In genomic region chr12:69157023-69157655, GRCh38 we compare ENCODE assay signal across 8 cellular contexts.
A peak's percentile ranks its signal among the peaks of the same experiment; 100 is the strongest.
DNase-seq lines count a peak whose midpoint lies in the region; ATAC-seq, FAIRE-seq and TF ChIP-seq lines count a peak whose summit lies in the region.

No MANE protein-coding gene starts in this region.

- H3K4me3 ChIP-seq in Panc1 (ENCODE audit: low read depth in 2 of 2, low read length in 2 of 2) (peak overlapping the region in 1 of 2 experiments; percentile 25; a peak in 1 of 4 replicates), neural cell (ENCODE audit: low read length) (no peak overlapping the region)

- peak; percentile 44 for TF ChIP-seq RAD21 in neural cell (conservative IDR thresholded peaks at IDR 0.05)

- TF ChIP-seq EP300 in neural cell (conservative IDR thresholded peaks at IDR 0.05; ENCODE audit: poor library complexity, severe bottlenecking), result no peak

- H3K4me3 Mint-ChIP-seq in activated T-cell treated with anti-CD3 and anti-CD28 coated beads, Interleukin-2, amount 50 U/mL, for 24 hours, result peak overlapping the region; percentile 54
- H3K4me3 Mint-ChIP-seq in stimulated activated naive CD8-positive, alpha-beta T cell treated with anti-CD3 and anti-CD28 coated beads, Interleukin-15, amount 100 ng/mL, for 72 hours, result peak overlapping the region; percentile 67 to 72

- POLR2A ChIA-PET in Panc1 (lab: Charles Lee), result interaction anchor here (0.6 kb wide), 1 partner anchor 85 kb away, joined by 8 read pairs; no protein-coding TSS in a partner anchor

- H3K27ac Mint-ChIP-seq in activated T-cell treated with anti-CD3 and anti-CD28 coated beads, Interleukin-2, amount 50 U/mL, for 24 hours, result peak overlapping the region; percentile 66
- no peak overlapping the region for H3K27ac Mint-ChIP-seq in stimulated activated naive CD8-positive, alpha-beta T cell treated with anti-CD3 and anti-CD28 coated beads, Interleukin-15, amount 100 ng/mL, for 72 hours

- H2AFZ ChIP-seq in neural cell (ENCODE audit: low read depth, low read length), result no peak overlapping the region

- H3K27me3 Mint-ChIP-seq in activated T-cell treated with anti-CD3 and anti-CD28 coated beads, Interleukin-2, amount 50 U/mL, for 24 hours, result no peaks in the 10 kb centered on the region
- H3K27me3 Mint-ChIP-seq in stimulated activated naive CD8-positive, alpha-beta T cell treated with anti-CD3 and anti-CD28 coated beads, Interleukin-15, amount 100 ng/mL, for 72 hours, result no peaks in the 10 kb centered on the region

- peak; percentile 95 for ATAC-seq in GM21515 (IDR thresholded peaks at IDR 0.05; ENCODE audit: unreplicated experiment)
- ATAC-seq in Panc1, result peak; percentile 95
- ATAC-seq in stimulated activated naive CD8-positive, alpha-beta T cell treated with anti-CD3 and anti-CD28 coated beads, Interleukin-15, amount 100 ng/mL, for 72 hours, result peak; percentile 82

- peaks cover 61% of the 10 kb centered on the region for H3K4me1 Mint-ChIP-seq in activated T-cell treated with anti-CD3 and anti-CD28 coated beads, Interleukin-2, amount 50 U/mL, for 24 hours (ENCODE audit: low read depth)
- peaks cover 57% of the 10 kb centered on the region for H3K4me1 Mint-ChIP-seq in stimulated activated naive CD8-positive, alpha-beta T cell treated with anti-CD3 and anti-CD28 coated beads, Interleukin-15, amount 100 ng/mL, for 72 hours

- CTCF ChIA-PET in Panc1 (lab: Charles Lee), result interaction anchor here (0.9 kb wide), 1 partner anchor 24 kb away, joined by 3 read pairs; no protein-coding TSS in a partner anchor

- no TSS peak for BruUV-seq in Panc1 (replicated peaks; lab: Mats Ljungman, UMichigan)

- H3K36me3 Mint-ChIP-seq in activated T-cell treated with anti-CD3 and anti-CD28 coated beads, Interleukin-2, amount 50 U/mL, for 24 hours (ENCODE audit: low read depth), result no peaks in the 10 kb centered on the region

- H3K4me1 ChIP-seq in Panc1 (ENCODE audit: control insufficient read depth, insufficient read depth, low read length), result peaks cover 8% of the 10 kb centered on the region

- intact Hi-C loops in Panc1 (cut with micrococcal nuclease; ENCODE audit: unreplicated experiment), result loop anchor here (5.0 kb wide), 2 partner anchors 95 to 295 kb away; no protein-coding TSS in a partner anchor

- H3F3A ChIP-seq in neural cell (ENCODE audit: insufficient read depth, low read length, poor library complexity, severe bottlenecking), result no peaks in the 10 kb centered on the region

- no peaks in the 10 kb centered on the region for H3K9me2 ChIP-seq in neural cell (ENCODE audit: insufficient read depth, low read length)

- H3K4me2 ChIP-seq in neural cell (ENCODE audit: low read length), result no peak overlapping the region

- H3K36me3 ChIP-seq in Panc1 (ENCODE audit: control insufficient read depth, insufficient read depth, low read length) (no peaks in the 10 kb centered on the region), neural cell (ENCODE audit: insufficient read depth, low read length) (no peaks in the 10 kb centered on the region)

- H3K9me3 ChIP-seq in Panc1 (ENCODE audit: control insufficient read depth, insufficient read depth, low read depth, low read length) (no peaks in the 10 kb centered on the region), neural cell (ENCODE audit: low read length) (no peaks in the 10 kb centered on the region)

- in situ Hi-C loops in Panc1 (cut with HindIII; ENCODE audit: low pct_unique_long_range_greater_than_20kb, low sequenced_read_pairs), result no loop called here

- no peaks in the 10 kb centered on the region for H3K9me3 Mint-ChIP-seq in activated T-cell treated with anti-CD3 and anti-CD28 coated beads, Interleukin-2, amount 50 U/mL, for 24 hours
- no peaks in the 10 kb centered on the region for H3K9me3 Mint-ChIP-seq in stimulated activated naive CD8-positive, alpha-beta T cell treated with anti-CD3 and anti-CD28 coated beads, Interleukin-15, amount 100 ng/mL, for 72 hours

- no peak for FAIRE-seq in HTR-8/SVneo (lab: Jason Lieb, UNC)

- no peaks in the 10 kb centered on the region for H4K20me1 ChIP-seq in neural cell (ENCODE audit: insufficient read depth)

- H3K79me2 ChIP-seq in neural cell (replicated peaks; ENCODE audit: insufficient read depth, low read length), result no peaks in the 10 kb centered on the region

- H3K27ac ChIP-seq in Panc1 (ENCODE audit: low read length) (peak overlapping the region; percentile 54), neural cell (ENCODE audit: low read length) (no peak overlapping the region)

- TF ChIP-seq CTCF in Panc1 (IDR thresholded peaks at IDR 0.05) (peak; percentile 97), neural cell (IDR thresholded peaks at IDR 0.05; ENCODE audit: poor library complexity, severe bottlenecking) (peak; percentile 67)

- H3K27me3 ChIP-seq in Panc1 (ENCODE audit: control insufficient read depth, insufficient read depth, low read length), result no peaks in the 10 kb centered on the region
- H3K27me3 ChIP-seq in neural cell (ENCODE audit: insufficient read depth, low read depth, low read length), result no peaks in the 10 kb centered on the region

- H3K9ac ChIP-seq in neural cell (ENCODE audit: low read length), result no peak overlapping the region

- DNase-seq in DMS153 treated with DMSO at 0.1 percent for 48 hours (lab: John Stamatoyannopoulos, UW; ENCODE audit: unreplicated experiment) (peak; percentile 68), HTR-8/SVneo (ENCODE audit: insufficient read length, low spot score) (peak; percentile 80), Panc1 (ENCODE audit: low read depth, low spot score) (peak; percentile 45), fibroblast of gingiva (ENCODE audit: low read depth) (peak; percentile 74)
- DNase-seq in activated T-cell treated with anti-CD3 and anti-CD28 coated beads, Interleukin-2, amount 50 U/mL, for 24 hours, result peak; percentile 94
- peak; percentile 91 to 94 for DNase-seq in stimulated activated naive CD8-positive, alpha-beta T cell treated with anti-CD3 and anti-CD28 coated beads, Interleukin-15, amount 100 ng/mL, for 72 hours

TF ChIP-seq in neural cell, 6 proteins besides CTCF, POLR2A, EP300 and RAD21:
- TF ChIP-seq REST (IDR thresholded peaks at IDR 0.05; ENCODE audit: borderline replicate concordance) (no peak), POLR2AphosphoS5 (IDR thresholded peaks at IDR 0.05) (no peak), MXI1 (conservative IDR thresholded peaks at IDR 0.05; ENCODE audit: poor library complexity, severe bottlenecking) (no peak), EZH2 (IDR thresholded peaks at IDR 0.05; ENCODE audit: borderline replicate concordance, insufficient read depth, low read length, poor library complexity, severe bottlenecking) (no peak), TAF1 (IDR thresholded peaks at IDR 0.05; ENCODE audit: low read depth) (no peak), SMC3 (conservative IDR thresholded peaks at IDR 0.05; ENCODE audit: poor library complexity) (peak; percentile 47)
